11 cellular contexts compared by ENCODE assay signal in the genomic region with DNA sequence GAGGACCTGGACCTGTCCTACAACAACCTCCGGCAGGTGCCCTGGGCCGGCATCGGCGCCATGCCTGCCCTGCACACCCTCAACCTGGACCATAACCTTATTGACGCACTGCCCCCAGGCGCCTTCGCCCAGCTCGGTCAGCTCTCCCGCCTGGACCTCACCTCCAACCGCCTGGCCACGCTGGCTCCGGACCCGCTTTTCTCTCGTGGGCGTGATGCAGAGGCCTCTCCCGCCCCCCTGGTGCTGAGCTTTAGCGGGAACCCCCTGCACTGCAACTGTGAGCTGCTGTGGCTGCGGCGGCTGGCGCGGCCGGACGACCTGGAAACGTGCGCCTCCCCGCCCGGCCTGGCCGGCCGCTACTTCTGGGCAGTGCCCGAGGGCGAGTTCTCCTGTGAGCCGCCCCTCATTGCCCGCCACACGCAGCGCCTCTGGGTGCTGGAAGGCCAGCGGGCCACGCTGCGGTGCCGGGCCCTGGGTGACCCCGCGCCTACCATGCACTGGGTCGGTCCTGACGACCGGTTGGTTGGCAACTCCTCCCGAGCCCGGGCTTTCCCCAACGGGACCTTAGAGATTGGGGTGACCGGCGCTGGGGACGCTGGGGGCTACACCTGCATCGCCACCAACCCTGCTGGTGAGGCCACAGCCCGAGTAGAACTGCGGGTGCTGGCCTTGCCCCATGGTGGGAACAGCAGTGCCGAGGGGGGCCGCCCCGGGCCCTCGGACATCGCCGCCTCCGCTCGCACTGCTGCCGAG. TPM values are rescaled to one million over a fixed set of nuclear protein-coding genes. Genes with fewer than 3 reads are reported as not detected.
DNase-seq lines count a peak whose midpoint lies in the region; ATAC-seq, FAIRE-seq and TF ChIP-seq lines count a peak whose summit lies in the region.
"Had no signal": no experiment of that assay in that cellular context is flagged by ENCODE, and none has a peak within 500 bp of the region (broad histone marks: within the 10 kb centered on the region; RNA-seq: fewer than 3 reads in every experiment).

No MANE protein-coding gene starts in this region.

- H3K27ac Mint-ChIP-seq in CD8-positive, alpha-beta T cell, result no peak overlapping the region
- H3K27ac Mint-ChIP-seq in HFFc6 (no peak overlapping the region; the same call in 1 of the 2 replicates), astrocyte (ENCODE audit: unreplicated experiment) (no peak overlapping the region), nephron (no peak overlapping the region)

- H3K4me3 ChIP-seq in CD8-positive, alpha-beta T cell (ENCODE audit: low read depth, low read length), result no peak overlapping the region
- no peak overlapping the region for H3K4me3 ChIP-seq in astrocyte (ENCODE audit: insufficient read depth, low read depth, low read length)

- no peaks in the 10 kb centered on the region for H3K27me3 ChIP-seq in CD8-positive, alpha-beta T cell (ENCODE audit: insufficient read depth, low read length)
- no peaks in the 10 kb centered on the region for H3K27me3 ChIP-seq in astrocyte (ENCODE audit: insufficient read depth, low read length)

- peak overlapping the region; percentile 93 for H3K4me2 ChIP-seq in astrocyte (ENCODE audit: low read length)

- peaks cover 36% of the 10 kb centered on the region for H3K79me2 ChIP-seq in astrocyte (ENCODE audit: insufficient read depth, low read length)

- peak overlapping the region; percentile 62 for H3K4me3 Mint-ChIP-seq in CD8-positive, alpha-beta T cell
- H3K4me3 Mint-ChIP-seq in HFFc6, result peak overlapping the region; percentile 87
- peak overlapping the region; percentile 82 for H3K4me3 Mint-ChIP-seq in astrocyte (ENCODE audit: unreplicated experiment)
- peak overlapping the region; percentile 79 to 86 (median 85) for H3K4me3 Mint-ChIP-seq in nephron

- H3K9me3 ChIP-seq in CD8-positive, alpha-beta T cell (ENCODE audit: low read length), result no peaks in the 10 kb centered on the region
- H3K9me3 ChIP-seq in astrocyte (ENCODE audit: insufficient read depth, low read depth, low read length), result no peaks in the 10 kb centered on the region

- DNase-seq in CD8-positive, alpha-beta T cell, result no peak
- DNase-seq in HFFc6, result no peak
- no peak for DNase-seq in astrocyte (ENCODE audit: low read depth)
- no peak for DNase-seq in HCEC 1CT
- DNase-seq in effector CD8-positive, alpha-beta T cell (lab: John Stamatoyannopoulos, UW), result no peak
- DNase-seq in ureter (ENCODE audit: low spot score), result no peak
- DNase-seq: MV-4-11, NCI-H510A treated with DMSO at 0.1 percent for 48 hours, SHP77 treated with DMSO at 0.1 percent for 48 hours had no signal

- no peak overlapping the region for H3K9ac ChIP-seq in astrocyte (ENCODE audit: low read length)

- no peak for ATAC-seq in CD8-positive, alpha-beta T cell
- ATAC-seq in GM19455 (IDR thresholded peaks at IDR 0.05; ENCODE audit: unreplicated experiment), result no peak

- intact Hi-C loops in CD8-positive, alpha-beta T cell (cut with DNase I, micrococcal nuclease), result loop anchor here in 1 of 2 experiments (5.0 kb wide), 1 partner anchor 116 kb away; a partner anchor contains a TSS

- CTCF ChIA-PET in CD8-positive, alpha-beta T cell (lab: Charles Lee), result no interaction called here

- H4K20me1 ChIP-seq in astrocyte (ENCODE audit: insufficient read depth, low read length), result peaks cover 11% of the 10 kb centered on the region

- no peak for TF ChIP-seq CTCF in CD8-positive, alpha-beta T cell (IDR thresholded peaks at IDR 0.05)
- TF ChIP-seq CTCF in HFFc6 (IDR thresholded peaks at IDR 0.05) (no peak), astrocyte (IDR thresholded peaks at IDR 0.05; ENCODE audit: insufficient read depth, low read depth, low read length) (no peak), nephron (IDR thresholded peaks at IDR 0.05; ENCODE audit: unreplicated experiment in 3 of 3) (no peak)

- H3K36me3 Mint-ChIP-seq in CD8-positive, alpha-beta T cell, result no peaks in the 10 kb centered on the region
- no peaks in the 10 kb centered on the region for H3K36me3 Mint-ChIP-seq in HFFc6 (ENCODE audit: low read depth)
- H3K36me3 Mint-ChIP-seq in astrocyte (ENCODE audit: low read depth, unreplicated experiment), result no peaks in the 10 kb centered on the region
- H3K36me3 Mint-ChIP-seq in nephron (ENCODE audit: low read depth), result no peaks in the 10 kb centered on the region

- no peak overlapping the region for H3K27ac ChIP-seq in CD8-positive, alpha-beta T cell (ENCODE audit: low read depth, low read length)
- no peak overlapping the region for H3K27ac ChIP-seq in astrocyte (ENCODE audit: low read depth, low read length)

- no peaks in the 10 kb centered on the region for H3K36me3 ChIP-seq in CD8-positive, alpha-beta T cell (ENCODE audit: insufficient read depth, low read length)
- H3K36me3 ChIP-seq in astrocyte (ENCODE audit: insufficient read depth, low read length), result no peaks in the 10 kb centered on the region

- no peaks in the 10 kb centered on the region for H3K9me3 Mint-ChIP-seq in CD8-positive, alpha-beta T cell
- no peaks in the 10 kb centered on the region for H3K9me3 Mint-ChIP-seq in HFFc6
- no peaks in the 10 kb centered on the region for H3K9me3 Mint-ChIP-seq in astrocyte (ENCODE audit: unreplicated experiment)
- H3K9me3 Mint-ChIP-seq in nephron, result no peaks in the 10 kb centered on the region

- POLR2A ChIA-PET in CD8-positive, alpha-beta T cell (lab: Charles Lee), result interaction anchor here (1.0 kb wide), 1 partner anchor 15 kb away, joined by 4 read pairs; the partner anchor contains the start of gene RCE1

- peaks cover 8% of the 10 kb centered on the region for H3K4me1 Mint-ChIP-seq in CD8-positive, alpha-beta T cell (ENCODE audit: low read depth)
- peaks cover 7% of the 10 kb centered on the region for H3K4me1 Mint-ChIP-seq in HFFc6 (ENCODE audit: low read depth)
- H3K4me1 Mint-ChIP-seq in astrocyte (ENCODE audit: low read depth, unreplicated experiment), result no peaks in the 10 kb centered on the region
- peaks cover 10% of the 10 kb centered on the region for H3K4me1 Mint-ChIP-seq in nephron

- H2AFZ ChIP-seq in astrocyte (ENCODE audit: low read depth, low read length), result no peak overlapping the region

- FAIRE-seq in astrocyte (lab: Jason Lieb, UNC), result no peak

- peaks cover 6% of the 10 kb centered on the region for H3K4me1 ChIP-seq in CD8-positive, alpha-beta T cell (ENCODE audit: insufficient read depth, low read length)
- peaks cover 11% of the 10 kb centered on the region for H3K4me1 ChIP-seq in astrocyte (ENCODE audit: insufficient read depth, low read length)

- H3K27me3 Mint-ChIP-seq in CD8-positive, alpha-beta T cell (ENCODE audit: low read depth), result no peaks in the 10 kb centered on the region
- H3K27me3 Mint-ChIP-seq in HFFc6 (ENCODE audit: insufficient read depth) (peaks cover 3% of the 10 kb centered on the region), astrocyte (ENCODE audit: low read depth, unreplicated experiment) (no peaks in the 10 kb centered on the region), nephron (ENCODE audit: low read depth) (no peaks in the 10 kb centered on the region)

RNA-seq across cellular contexts. Expression of gene LRFN4, which starts 1.5 kb away (rescaled TPM):
- total RNA-seq in CD8-positive, alpha-beta T cell, result 1 to 10 TPM; 1.7 to 2.3 TPM
- total RNA-seq in HFFc6 (2021; fragmentation: NEBNext Ultra II Directional; extraction: Animal tissue kit (Norgen Biotek cat#: 25700)), result 10 to 100 TPM; 30.3 to 43.4 (median 34.6) TPM
- total RNA-seq in astrocyte (33.7 and 35.7 TPM in 2 replicates), ureter (18.3 TPM)

RNA-seq across cellular contexts. Expression of gene RCE1, which starts 15.1 kb away (rescaled TPM):
- 10 to 100 TPM; 68.9 to 72.2 TPM for total RNA-seq in CD8-positive, alpha-beta T cell
- 10 to 100 TPM; 13.7 to 18.5 (median 16.3) TPM for total RNA-seq in HFFc6 (2021; fragmentation: NEBNext Ultra II Directional; extraction: Animal tissue kit (Norgen Biotek cat#: 25700))
- 19.3 and 19.8 TPM in 2 replicates for total RNA-seq in astrocyte
- 17.6 TPM for total RNA-seq in ureter
